29 cellular contexts compared by ENCODE assay signal in genomic region chr7:41747951-41748350, GRCh38. TPM values are rescaled to one million over a fixed set of nuclear protein-coding genes. Genes with fewer than 3 reads are reported as not detected.
"Had no signal": no experiment of that assay in that cellular context is flagged by ENCODE, and none has a peak within 500 bp of the region (broad histone marks: within the 10 kb centered on the region; RNA-seq: fewer than 3 reads in every experiment).

No MANE protein-coding gene starts in this region.

- H3K4me3 Mint-ChIP-seq: immature natural killer cell; naive B cell; natural killer cell; nephron progenitor cell; neural progenitor cell; stimulated activated memory B cell treated with anti-CD40 and anti-IgM and Interleukin-4, amounts not matched to agents 10 μg/mL and 1 μg/mL and 100 μg/mL, for 72 hours had no signal

- H3K36me3 ChIP-seq: left lung, lower lobe of right lung, neural progenitor cell, neutrophil, right atrium auricular region, right lobe of liver, stomach, thyroid gland, upper lobe of left lung, vagina had no signal

- H3K27ac Mint-ChIP-seq: immature natural killer cell; natural killer cell; nephron progenitor cell; neural progenitor cell; stimulated activated memory B cell treated with anti-CD40 and anti-IgM and Interleukin-4, amounts not matched to agents 10 μg/mL and 1 μg/mL and 100 μg/mL, for 72 hours had no signal

- H3K4me3 ChIP-seq: left lung, lower lobe of right lung, neural progenitor cell, right atrium auricular region, right lobe of liver, smooth muscle cell, stomach, testis, thyroid gland, upper lobe of left lung, vagina had no signal

- H3K27me3 ChIP-seq: left lung, neural progenitor cell, neutrophil, right atrium auricular region, right lobe of liver, stomach, testis, thyroid gland, upper lobe of left lung, vagina had no signal

- DNase-seq: hypothalamus; immature natural killer cell; kidney; left colon; left lung; lower lobe of right lung; mammary epithelial cell; mesenchymal stem cell; naive B cell; natural killer cell; nephron progenitor cell; occipital lobe; right lobe of liver; stimulated activated CD4-positive, alpha-beta T cell treated with anti-CD3 and anti-CD28 coated beads, Interleukin-1b, Interleukin-23, amount 100 ng/mL, for 48 hours; stimulated activated CD4-positive, alpha-beta T cell treated with anti-CD3 and anti-CD28 coated beads, Interleukin-2, amount 100 ng/mL, for 48 hours; stimulated activated CD4-positive, alpha-beta T cell treated with anti-CD3 and anti-CD28 coated beads, Interleukin-4, amount 100 ng/mL, for 4 hours; stimulated activated CD8-positive, alpha-beta memory T cell treated with anti-CD3 and anti-CD28 coated beads, Interleukin-4, amount 100 ng/mL, for 48 hours; stimulated activated naive CD4-positive, alpha-beta T cell treated with Interleukin-2 at 50 U/mL for 16 hours; stomach; testis; thyroid gland; upper lobe of left lung had no signal

- H3K4me1 Mint-ChIP-seq: immature natural killer cell; natural killer cell; nephron progenitor cell; neural progenitor cell; stimulated activated memory B cell treated with anti-CD40 and anti-IgM and Interleukin-4, amounts not matched to agents 10 μg/mL and 1 μg/mL and 100 μg/mL, for 72 hours had no signal

- H3K36me3 Mint-ChIP-seq: neural progenitor cell had no signal

- H3K4me1 ChIP-seq: left lung, lower lobe of right lung, neural progenitor cell, parathyroid adenoma, right atrium auricular region, right lobe of liver, stomach, testis, thyroid gland, upper lobe of left lung, vagina had no signal

- ATAC-seq: left colon; left lung; lower lobe of right lung; natural killer cell; right lobe of liver; stimulated activated memory B cell treated with anti-CD40 and anti-IgM and Interleukin-4, amounts not matched to agents 10 μg/mL and 1 μg/mL and 100 μg/mL, for 72 hours had no signal

- H3K9me3 ChIP-seq: lower lobe of right lung, neutrophil, right atrium auricular region, right lobe of liver, testis, thyroid gland, upper lobe of left lung, vagina had no signal

- H3K27ac ChIP-seq: left lung, lower lobe of right lung, neural progenitor cell, neutrophil, parathyroid adenoma, right atrium auricular region, right lobe of liver, stomach, testis, thyroid gland, upper lobe of left lung, vagina had no signal

RNA-seq across cellular contexts. Expression of gene INHBA, which starts 45.1 kb away (rescaled TPM):
- polyA plus RNA-seq: immature natural killer cell had no signal
